ENCODE assay signal across 31 cellular contexts in the genomic region with DNA sequence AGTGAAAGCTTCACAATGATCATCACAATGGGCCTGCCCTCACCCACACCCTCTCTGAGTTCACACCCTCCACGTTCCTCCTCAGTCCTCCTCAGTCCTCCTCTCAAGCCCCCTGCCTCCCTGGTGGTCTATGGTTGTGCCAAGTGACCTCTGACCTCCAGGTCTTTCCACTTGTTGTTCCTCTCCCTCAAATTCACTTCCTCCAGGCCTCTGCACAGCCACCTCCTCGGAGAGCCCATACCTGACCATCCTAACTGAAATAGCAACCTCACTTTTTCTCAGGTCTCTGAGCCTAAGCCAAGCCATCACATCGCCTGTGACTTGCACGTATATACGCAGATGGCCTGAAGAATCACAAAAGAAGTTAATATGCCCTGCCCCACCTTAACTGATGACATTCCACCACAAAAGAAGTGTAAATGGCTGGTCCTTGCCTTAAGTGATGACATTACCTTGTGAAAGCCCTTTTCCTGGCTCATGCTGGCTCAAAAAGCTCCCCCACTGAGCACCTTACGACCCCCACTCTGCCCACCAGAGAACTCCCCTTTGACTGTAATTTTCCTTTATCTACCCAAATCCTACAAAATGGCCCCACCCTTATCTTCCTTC.
"Had no signal": no experiment of that assay in that cellular context is flagged by ENCODE, and none has a peak within 500 bp of the region (broad histone marks: within the 10 kb centered on the region; RNA-seq: fewer than 3 reads in every experiment).

No MANE protein-coding gene starts in this region.

- H3K36me3 ChIP-seq: esophagus squamous epithelium, heart right ventricle, left lung, sigmoid colon, upper lobe of left lung had no signal

- H3K27ac Mint-ChIP-seq: activated CD8-positive, alpha-beta memory T cell treated with anti-CD3 and anti-CD28 coated beads, Interleukin-2, amount 10 ng/mL, durations not matched to agents 7 days and 5 days; activated CD8-positive, alpha-beta T cell treated with anti-CD3 and anti-CD28 coated beads, Interleukin-2, amount 10 ng/mL, durations not matched to agents 7 days and 5 days; activated naive CD4-positive, alpha-beta T cell treated with anti-CD3 and anti-CD28 coated beads, Interleukin-2, amount 50 U/mL, for 24 hours; activated T-helper 2 cell treated with anti-CD3 and anti-CD28 coated beads, Interferon-gamma antibody, Interleukin-2, Interleukin-4, amounts not matched to agents 10 μg/mL and 5 μg/mL and 100 μg/mL, durations not matched to agents 14 hours and 24 hours and 36 hours; dendritic cell treated with granulocyte-macrophage colony-stimulating factor and Interleukin-4, amounts not matched to agents 40 ng/mL and 50 ng/mL, for 4 days; progenitor cell of endocrine pancreas; stimulated activated memory B cell treated with anti-CD40 and anti-IgM and Interleukin-4, amounts not matched to agents 10 μg/mL and 1 μg/mL and 100 μg/mL, for 72 hours; stimulated activated naive CD8-positive, alpha-beta T cell treated with anti-CD3 and anti-CD28 coated beads, Interleukin-15, amount 100 ng/mL, for 72 hours had no signal

- H3K27me3 Mint-ChIP-seq: activated CD8-positive, alpha-beta memory T cell treated with anti-CD3 and anti-CD28 coated beads, Interleukin-2, amount 10 ng/mL, durations not matched to agents 7 days and 5 days; activated naive CD4-positive, alpha-beta T cell treated with anti-CD3 and anti-CD28 coated beads, Interleukin-2, amount 50 U/mL, for 24 hours; central memory CD8-positive, alpha-beta T cell; dendritic cell treated with granulocyte-macrophage colony-stimulating factor and Interleukin-4, amounts not matched to agents 40 ng/mL and 50 ng/mL, for 4 days; progenitor cell of endocrine pancreas; stimulated activated memory B cell treated with anti-CD40 and anti-IgM and Interleukin-4, amounts not matched to agents 10 μg/mL and 1 μg/mL and 100 μg/mL, for 72 hours; stimulated activated naive CD8-positive, alpha-beta T cell treated with anti-CD3 and anti-CD28 coated beads, Interleukin-15, amount 100 ng/mL, for 72 hours had no signal

- DNase-seq: activated CD4-positive, alpha-beta T cell treated with anti-CD3 and anti-CD28 coated beads, Interleukin-2, amount 50 U/mL, for 1 hour; activated CD8-positive, alpha-beta memory T cell treated with anti-CD3 and anti-CD28 coated beads, Interleukin-2, amount 10 ng/mL, durations not matched to agents 7 days and 5 days; activated CD8-positive, alpha-beta T cell treated with anti-CD3 and anti-CD28 coated beads, Interleukin-2, amount 10 ng/mL, durations not matched to agents 7 days and 5 days; activated T-cell treated with anti-CD3 and anti-CD28 coated beads, Interleukin-2, amount 50 U/mL, for 48 hours; anterior cingulate cortex; esophagus squamous epithelium; foreskin melanocyte; heart right ventricle; left lung; retina; sigmoid colon; small intestine; stimulated activated CD4-positive, alpha-beta T cell treated with anti-CD3 and anti-CD28 coated beads, Interleukin-1b, Interleukin-23, amount 100 ng/mL, for 48 hours; stimulated activated CD4-positive, alpha-beta T cell treated with anti-CD3 and anti-CD28 coated beads, Interleukin-4, amount 100 ng/mL, for 4 hours; stimulated activated CD8-positive, alpha-beta memory T cell treated with anti-CD3 and anti-CD28 coated beads, Interleukin-4, amount 100 ng/mL, for 48 hours; stimulated activated naive CD8-positive, alpha-beta T cell treated with anti-CD3 and anti-CD28 coated beads, Interleukin-15, amount 100 ng/mL, for 72 hours; substantia nigra; T-helper 2 cell; upper lobe of left lung had no signal

- H3K4me3 ChIP-seq: esophagus squamous epithelium, heart right ventricle, left lung, lung, sigmoid colon, upper lobe of left lung had no signal

- H3K36me3 Mint-ChIP-seq: activated CD8-positive, alpha-beta memory T cell treated with anti-CD3 and anti-CD28 coated beads, Interleukin-2, amount 10 ng/mL, durations not matched to agents 7 days and 5 days; activated naive CD4-positive, alpha-beta T cell treated with anti-CD3 and anti-CD28 coated beads, Interleukin-2, amount 50 U/mL, for 24 hours; stimulated activated memory B cell treated with anti-CD40 and anti-IgM and Interleukin-4, amounts not matched to agents 10 μg/mL and 1 μg/mL and 100 μg/mL, for 72 hours had no signal

- H3K27ac ChIP-seq: epithelial cell of prostate, esophagus squamous epithelium, heart right ventricle, left lung, sigmoid colon, upper lobe of left lung had no signal

- ATAC-seq: activated CD8-positive, alpha-beta memory T cell treated with anti-CD3 and anti-CD28 coated beads, Interleukin-2, amount 10 ng/mL, durations not matched to agents 7 days and 5 days; activated CD8-positive, alpha-beta T cell treated with anti-CD3 and anti-CD28 coated beads, Interleukin-2, amount 10 ng/mL, durations not matched to agents 7 days and 5 days; heart right ventricle; left lung; stimulated activated memory B cell treated with anti-CD40 and anti-IgM and Interleukin-4, amounts not matched to agents 10 μg/mL and 1 μg/mL and 100 μg/mL, for 72 hours; stimulated activated naive CD8-positive, alpha-beta T cell treated with anti-CD3 and anti-CD28 coated beads, Interleukin-15, amount 100 ng/mL, for 72 hours had no signal

- H3K4me1 ChIP-seq: left lung, upper lobe of left lung had no signal

- H3K9me3 Mint-ChIP-seq: activated naive CD4-positive, alpha-beta T cell treated with anti-CD3 and anti-CD28 coated beads, Interleukin-2, amount 50 U/mL, for 24 hours; dendritic cell treated with granulocyte-macrophage colony-stimulating factor and Interleukin-4, amounts not matched to agents 40 ng/mL and 50 ng/mL, for 4 days; nephron; stimulated activated memory B cell treated with anti-CD40 and anti-IgM and Interleukin-4, amounts not matched to agents 10 μg/mL and 1 μg/mL and 100 μg/mL, for 72 hours had no signal

- H3K4me1 Mint-ChIP-seq: activated CD8-positive, alpha-beta memory T cell treated with anti-CD3 and anti-CD28 coated beads, Interleukin-2, amount 10 ng/mL, durations not matched to agents 7 days and 5 days; activated naive CD4-positive, alpha-beta T cell treated with anti-CD3 and anti-CD28 coated beads, Interleukin-2, amount 50 U/mL, for 24 hours; central memory CD8-positive, alpha-beta T cell; stimulated activated memory B cell treated with anti-CD40 and anti-IgM and Interleukin-4, amounts not matched to agents 10 μg/mL and 1 μg/mL and 100 μg/mL, for 72 hours; stimulated activated naive CD8-positive, alpha-beta T cell treated with anti-CD3 and anti-CD28 coated beads, Interleukin-15, amount 100 ng/mL, for 72 hours had no signal

- FAIRE-seq: bronchial epithelial cell, endometrium, islet of Langerhans, small intestine had no signal

- H3K4me3 Mint-ChIP-seq: activated CD8-positive, alpha-beta memory T cell treated with anti-CD3 and anti-CD28 coated beads, Interleukin-2, amount 10 ng/mL, durations not matched to agents 7 days and 5 days; activated CD8-positive, alpha-beta T cell treated with anti-CD3 and anti-CD28 coated beads, Interleukin-2, amount 10 ng/mL, durations not matched to agents 7 days and 5 days; activated naive CD4-positive, alpha-beta T cell treated with anti-CD3 and anti-CD28 coated beads, Interleukin-2, amount 50 U/mL, for 24 hours; central memory CD8-positive, alpha-beta T cell; dendritic cell treated with granulocyte-macrophage colony-stimulating factor and Interleukin-4, amounts not matched to agents 40 ng/mL and 50 ng/mL, for 4 days; nephron; stimulated activated memory B cell treated with anti-CD40 and anti-IgM and Interleukin-4, amounts not matched to agents 10 μg/mL and 1 μg/mL and 100 μg/mL, for 72 hours; stimulated activated naive CD8-positive, alpha-beta T cell treated with anti-CD3 and anti-CD28 coated beads, Interleukin-15, amount 100 ng/mL, for 72 hours had no signal

- H3K27me3 ChIP-seq: esophagus squamous epithelium, heart right ventricle, left lung, sigmoid colon, upper lobe of left lung had no signal

- H3K9me3 ChIP-seq: esophagus squamous epithelium, heart right ventricle, left lung, sigmoid colon, upper lobe of left lung had no signal
